Comparison of ENCODE assay signal across 11 cellular contexts in the genomic region with DNA sequence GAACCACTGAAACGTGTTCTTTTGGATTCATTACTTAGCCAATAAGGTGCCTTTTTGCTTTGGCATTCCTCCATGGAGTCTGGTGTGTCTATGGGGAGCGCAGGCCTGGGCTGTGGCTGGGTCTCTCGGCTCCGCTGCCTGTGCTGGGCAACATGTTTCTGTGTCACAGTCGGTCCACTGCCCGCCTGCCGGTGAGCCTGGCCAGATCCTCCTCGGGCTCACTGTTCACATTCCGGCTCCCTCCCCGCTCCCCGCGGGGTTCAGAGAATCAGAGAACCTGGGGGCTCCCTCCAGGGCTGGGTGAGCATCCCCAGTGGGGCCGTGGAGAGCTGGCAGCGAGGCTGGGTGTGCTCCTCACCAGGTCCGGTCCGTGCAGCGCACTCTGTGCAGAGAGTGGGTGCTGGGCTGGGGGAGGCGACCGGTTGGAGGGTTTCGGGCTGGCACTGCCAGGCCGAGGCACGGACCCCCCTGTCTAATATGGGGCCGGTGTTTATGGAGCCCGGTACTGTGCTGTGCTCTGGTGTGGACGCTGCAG.
"Had no signal": no experiment of that assay in that cellular context is flagged by ENCODE, and none has a peak within 500 bp of the region (broad histone marks: within the 10 kb centered on the region; RNA-seq: fewer than 3 reads in every experiment).

No MANE protein-coding gene starts in this region.

- H3K36me3 ChIP-seq: cardiac muscle cell, gastrocnemius medialis had no signal

- H3K9me3 ChIP-seq: gastrocnemius medialis, testis had no signal

- DNase-seq: activated CD4-positive, alpha-beta memory T cell treated with anti-CD3 and anti-CD28 coated beads, Interleukin-2, amount 10 ng/mL, durations not matched to agents 7 days and 5 days; activated CD4-positive, alpha-beta T cell treated with anti-CD3 and anti-CD28 coated beads for 36 hours; activated naive CD4-positive, alpha-beta T cell treated with anti-CD3 and anti-CD28 coated beads, Interleukin-2, amount 10 ng/mL, durations not matched to agents 7 days and 5 days; effector memory CD4-positive, alpha-beta T cell; gastrocnemius medialis; stimulated activated CD4-positive, alpha-beta T cell treated with anti-CD3 and anti-CD28 coated beads, Interleukin-2, amount 100 ng/mL, for 24 hours; stimulated activated naive CD4-positive, alpha-beta T cell; SW 1271; testis had no signal

- H3K27me3 ChIP-seq: cardiac muscle cell, gastrocnemius medialis, testis had no signal

- ATAC-seq: activated CD4-positive, alpha-beta T cell treated with anti-CD3 and anti-CD28 coated beads for 36 hours; gastrocnemius medialis had no signal

- H3K27me3 Mint-ChIP-seq: activated CD4-positive, alpha-beta T cell treated with anti-CD3 and anti-CD28 coated beads for 36 hours; activated naive CD4-positive, alpha-beta T cell treated with anti-CD3 and anti-CD28 coated beads, Interleukin-2, amount 10 ng/mL, durations not matched to agents 7 days and 5 days had no signal

- H3K27ac ChIP-seq: gastrocnemius medialis had no signal

- H3K4me3 Mint-ChIP-seq: activated CD4-positive, alpha-beta memory T cell treated with anti-CD3 and anti-CD28 coated beads, Interleukin-2, amount 10 ng/mL, durations not matched to agents 7 days and 5 days; activated CD4-positive, alpha-beta T cell treated with anti-CD3 and anti-CD28 coated beads for 36 hours; activated naive CD4-positive, alpha-beta T cell treated with anti-CD3 and anti-CD28 coated beads, Interleukin-2, amount 10 ng/mL, durations not matched to agents 7 days and 5 days; mesothelial cell of epicardium had no signal

- H3K27ac Mint-ChIP-seq: activated CD4-positive, alpha-beta memory T cell treated with anti-CD3 and anti-CD28 coated beads, Interleukin-2, amount 10 ng/mL, durations not matched to agents 7 days and 5 days; activated CD4-positive, alpha-beta T cell treated with anti-CD3 and anti-CD28 coated beads for 36 hours; activated naive CD4-positive, alpha-beta T cell treated with anti-CD3 and anti-CD28 coated beads, Interleukin-2, amount 10 ng/mL, durations not matched to agents 7 days and 5 days; mesothelial cell of epicardium had no signal

- H3K4me3 ChIP-seq: cardiac muscle cell, gastrocnemius medialis, testis had no signal
